Comparison of ENCODE assay signal across 1 cellular context in genomic region chr1:21833392-21833976, GRCh38.
TF ChIP-seq lines count a peak whose summit lies in the region.

No MANE protein-coding gene starts in this region.

TF ChIP-seq in H1, 55 proteins besides CTCF, POLR2A, EP300 and RAD21:
- TF ChIP-seq SIX5 (IDR thresholded peaks at IDR 0.05; ENCODE audit: low read depth, low read length) (no peak), KDM1A (IDR thresholded peaks at IDR 0.05; ENCODE audit: borderline replicate concordance, low read length) (no peak), SIN3A (conservative IDR thresholded peaks at IDR 0.05 in 1 of 2, IDR thresholded peaks at IDR 0.05 in 1 of 2; ENCODE audit: low read depth in 1 of 2, low read length in 2 of 2) (no peak), TCF12 (IDR thresholded peaks at IDR 0.05; ENCODE audit: low read depth, low read length) (no peak), HDAC6 (IDR thresholded peaks at IDR 0.05; ENCODE audit: low read depth, low read length) (no peak), MAFK (IDR thresholded peaks at IDR 0.05; ENCODE audit: low read depth, low read length) (no peak), FOSL1 (IDR thresholded peaks at IDR 0.05; ENCODE audit: insufficient read depth, low read depth, low read length) (no peak)
